ENCODE assay signal across 10 cellular contexts in the genomic region with DNA sequence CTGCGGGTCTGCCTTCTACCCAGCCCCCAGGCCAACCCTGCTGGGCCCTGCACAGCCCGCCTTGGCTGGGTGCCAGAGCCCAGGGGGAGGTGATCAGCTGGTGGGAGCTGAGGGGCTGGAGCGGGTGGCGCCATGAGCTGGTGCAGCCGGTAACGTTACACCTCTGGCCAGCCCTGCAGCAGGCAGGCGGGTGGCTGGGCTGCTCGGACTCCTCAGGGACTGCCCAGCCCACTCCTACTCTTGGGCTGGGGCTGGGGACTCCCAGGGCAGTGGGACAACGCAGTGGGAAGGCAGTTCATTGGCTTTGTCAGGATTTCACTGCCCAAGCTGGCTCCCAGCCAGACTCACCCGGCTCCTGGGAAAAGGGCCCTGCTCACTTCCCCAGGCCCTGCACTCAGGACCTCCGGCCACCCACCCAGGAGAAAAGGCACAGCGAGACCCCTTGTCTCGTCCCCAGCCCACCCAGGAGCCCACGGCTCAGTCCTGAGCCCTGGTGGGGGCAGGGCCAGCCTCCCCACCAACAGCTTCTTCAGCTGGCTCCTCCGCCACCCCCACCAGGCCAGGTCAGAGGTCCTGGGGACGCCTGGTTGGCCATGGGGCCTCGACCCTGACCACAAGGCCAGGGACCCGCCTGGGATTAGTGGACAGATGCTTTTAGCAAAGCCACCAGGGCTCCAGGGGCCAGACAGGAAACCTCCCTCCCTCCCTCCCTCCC. TPM values are rescaled to one million over a fixed set of nuclear protein-coding genes. Genes with fewer than 3 reads are reported as not detected.
DNase-seq lines count a peak whose midpoint lies in the region; ATAC-seq, FAIRE-seq and TF ChIP-seq lines count a peak whose summit lies in the region.
"Had no signal": no experiment of that assay in that cellular context is flagged by ENCODE, and none has a peak within 500 bp of the region (broad histone marks: within the 10 kb centered on the region; RNA-seq: fewer than 3 reads in every experiment).

No MANE protein-coding gene starts in this region.

- POLR2A ChIA-PET in A673 (lab: Charles Lee; ENCODE audit: low non-redundant PET), result interaction anchor here (0.6 kb wide), 1 partner anchor 87 kb away, joined by 6 read pairs; no protein-coding TSS in a partner anchor

- H3K27ac ChIP-seq in A673 (ENCODE audit: low read depth, low read length, poor library complexity, severe bottlenecking) (peak overlapping the region; percentile 72), body of pancreas (no peak overlapping the region), lung (ENCODE audit: low read depth in 1 of 2, low read length in 1 of 2) (peak overlapping the region in 1 of 2 donors; percentile 56)

- FAIRE-seq in RCC 7860 (lab: Jason Lieb, UNC), result no peak

- H3K9me3 ChIP-seq in A673 (ENCODE audit: low read depth, low read length, poor library complexity, severe bottlenecking), result no peaks in the 10 kb centered on the region
- no peaks in the 10 kb centered on the region for H3K9me3 ChIP-seq in body of pancreas
- H3K9me3 ChIP-seq in lung (ENCODE audit: control insufficient read depth in 2 of 2, insufficient read depth in 1 of 2, low read length in 1 of 2), result no peaks in the 10 kb centered on the region

- 23 to 52% methylated on average over 5 to 17 of the region's 18 CpGs for whole genome bisulfite sequencing in body of pancreas, 2 donors
- 53 to 62% methylated on average over 18 of the region's 18 CpGs for WGBS in lung, 2 donors

- H3K36me3 ChIP-seq in A673 (ENCODE audit: insufficient read depth, low read length, poor library complexity, severe bottlenecking), result no peaks in the 10 kb centered on the region
- no peaks in the 10 kb centered on the region for H3K36me3 ChIP-seq in body of pancreas (replicated peaks in 1 of 2; ENCODE audit: insufficient read depth in 1 of 2, low read depth in 2 of 2)
- no peaks in the 10 kb centered on the region for H3K36me3 ChIP-seq in lung (ENCODE audit: control insufficient read depth in 2 of 2, insufficient read depth in 2 of 2, low read length in 2 of 2)

- CTCF ChIA-PET in A673 (lab: Charles Lee), result no interaction called here

- H3K27me3 ChIP-seq in A673 (replicated peaks; ENCODE audit: insufficient read depth, low read depth, low read length, poor library complexity) (no peaks in the 10 kb centered on the region), body of pancreas (no peaks in the 10 kb centered on the region), lung (ENCODE audit: control insufficient read depth, insufficient read depth) (no peaks in the 10 kb centered on the region)

- BruUV-seq in A673 (replicated peaks; lab: Mats Ljungman, UMichigan), result no TSS peak

- TF ChIP-seq CTCF in A673 (conservative IDR thresholded peaks at IDR 0.05; ENCODE audit: low read depth, low read length), result no peak
- no peak for TF ChIP-seq CTCF in body of pancreas (IDR thresholded peaks at IDR 0.05)
- no peak for TF ChIP-seq CTCF in lung (IDR thresholded peaks at IDR 0.05; ENCODE audit: control extremely low read depth, extremely low read depth)
- TF ChIP-seq CTCF in GM10266 (IDR thresholded peaks at IDR 0.05; ENCODE audit: control insufficient read depth, insufficient read depth, low read depth, missing control alignments), result no peak

- H3K4me3 ChIP-seq in A673 (ENCODE audit: low read depth, low read length, poor library complexity, severe bottlenecking) (peak overlapping the region; percentile 92), body of pancreas (no peak overlapping the region), lung (peak overlapping the region; percentile 36)

- peaks cover 15% of the 10 kb centered on the region for H3K4me1 ChIP-seq in A673 (ENCODE audit: insufficient read depth, low read length, poor library complexity, severe bottlenecking)
- H3K4me1 ChIP-seq in body of pancreas, result peaks cover 37% of the 10 kb centered on the region
- peaks cover 0 to 10% of the 10 kb centered on the region in 2 donors for H3K4me1 ChIP-seq in lung (ENCODE audit: control insufficient read depth in 2 of 2, insufficient read depth in 2 of 2, low read length in 2 of 2)

- intact Hi-C loops in A673 (cut with micrococcal nuclease; ENCODE audit: unreplicated experiment), result loop anchor here (5.0 kb wide), 1 partner anchor 113 kb away; the partner anchor contains the start of gene ZC2HC1C
- intact Hi-C loops in body of pancreas (cut with DNase I), result no loop called here

- DNase-seq in A673 (ENCODE audit: low spot score) (peak; percentile 72), NCI-H146 (lab: John Stamatoyannopoulos, UW) (peak; percentile 85), body of pancreas (peak in 3 of 4 donors; percentile 33 to 46 (median 44)), lung (ENCODE audit: low spot score) (no peak), GM10266 (ENCODE audit: extremely low spot score) (no peak), kidney glomerular epithelial cell (lab: John Stamatoyannopoulos, UW) (no peak), RCC 7860 (ENCODE audit: low spot score) (no peak)
- DNase-seq: activated naive CD8-positive, alpha-beta T cell treated with anti-CD3 and anti-CD28 coated beads, Interleukin-2, amount 50 U/mL, for 24 hours; naive B cell had no signal

- ATAC-seq in body of pancreas (no peak), lung (ENCODE audit: insufficient read depth, low FRiP score) (no peak), GM18520 (IDR thresholded peaks at IDR 0.05; ENCODE audit: unreplicated experiment) (no peak)

- TF ChIP-seq POLR2A in body of pancreas (IDR thresholded peaks at IDR 0.05), result no peak

RNA-seq across cellular contexts. Expression of gene PGF, which starts 1.0 kb away (rescaled TPM):
- total RNA-seq in A673 (2021) (32.2 and 48.1 TPM in 2 replicates), body of pancreas (1 to 10 TPM; 2.3 to 6.6 TPM), lung (1 to 10 TPM; 4.9 to 8.7 TPM)
- polyA plus RNA-seq in lung, result 1 to 10 TPM; 3.0 to 10.0 TPM

RNA-seq across cellular contexts. Expression of gene RPS6KL1, which starts 31.3 kb away (rescaled TPM):
- total RNA-seq in A673 (2021), result 0.80 and 1.0 TPM in 2 replicates
- total RNA-seq in body of pancreas, result 10 to 100 TPM in 1 of 2 donors, 1 to 10 TPM in 1; 8.0 to 16.2 TPM
- 10 to 100 TPM in 1 of 2 donors, 1 to 10 TPM in 1; 2.2 to 13.0 TPM for total RNA-seq in lung
- polyA plus RNA-seq in lung, result 1 to 10 TPM; 2.3 to 6.3 TPM

RNA-seq across cellular contexts. Expression of gene EIF2B2, which starts 48.3 kb away (rescaled TPM):
- 93.3 and 106 TPM in 2 replicates for total RNA-seq in A673 (2021)
- 10 to 100 TPM; 12.9 to 17.1 TPM for total RNA-seq in body of pancreas
- 10 to 100 TPM; 34.7 to 35.4 TPM for total RNA-seq in lung
- 10 to 100 TPM; 19.6 to 45.2 TPM for polyA plus RNA-seq in lung

Comparison
In these comparisons a context has a peak if more than half of its experiments do, and no peak if none do; other contexts are left out.
1. DNase-seq: peak in A673 (single experiment), NCI-H146 (single experiment) and body of pancreas (3 of 4); none in lung (single experiment), GM10266 (single experiment), kidney glomerular epithelial cell (single experiment) and RCC 7860 (single experiment).
2. H3K4me3 ChIP-seq: peak in A673 (single experiment) and lung (single experiment); none in body of pancreas (0 of 2).